ENCODE assay signal across 9 cellular contexts in genomic region chr6:148177589-148178233, GRCh38.
A peak's percentile ranks its signal among the peaks of the same experiment; 100 is the strongest.
DNase-seq lines count a peak whose midpoint lies in the region; ATAC-seq and TF ChIP-seq lines count a peak whose summit lies in the region.
"Had no signal": no experiment of that assay in that cellular context is flagged by ENCODE, and none has a peak within 500 bp of the region (broad histone marks: within the 10 kb centered on the region; RNA-seq: fewer than 3 reads in every experiment).

No MANE protein-coding gene starts in this region.

- TF ChIP-seq RAD21 in liver (IDR thresholded peaks at IDR 0.05) = peak; percentile 83 to 84

- TF ChIP-seq CTCF in HFFc6 (IDR thresholded peaks at IDR 0.05) (peak; percentile 94), coronary artery (IDR thresholded peaks at IDR 0.05) (peak; percentile 70), liver (IDR thresholded peaks at IDR 0.05; ENCODE audit: low read depth, low read length, missing input control) (peak; percentile 73), tibial artery (IDR thresholded peaks at IDR 0.05) (peak; percentile 78 to 90)

- H3K27ac Mint-ChIP-seq in HFFc6 = no peak overlapping the region
- H3K27ac Mint-ChIP-seq: naive thymus-derived CD8-positive, alpha-beta T cell had no signal

- intact Hi-C loops in tibial artery (cut with DNase I; ENCODE audit: low total_unique reads) = loop anchor here (5.0 kb wide), 1 partner anchor 75 kb away; no protein-coding TSS in a partner anchor

- peak; percentile 74 for ATAC-seq in SK-N-SH treated with all-trans-retinoic acid at 6 μM for 48 hours
- ATAC-seq in GM21529 (IDR thresholded peaks at IDR 0.05; ENCODE audit: unreplicated experiment) = no peak
- no peak for ATAC-seq in HG02763 (IDR thresholded peaks at IDR 0.05; ENCODE audit: unreplicated experiment)
- ATAC-seq: naive thymus-derived CD8-positive, alpha-beta T cell had no signal

- WGBS in liver = 64% methylated on average over 10 of the region's 10 CpGs

- H3K36me3 ChIP-seq in liver (ENCODE audit: control insufficient read depth in 4 of 4, insufficient read depth in 3 of 4, low read depth in 1 of 4, low read length in 3 of 4) (no peaks in the 10 kb centered on the region), tibial artery (no peaks in the 10 kb centered on the region)

- DNase-seq in COR-L47 (lab: John Stamatoyannopoulos, UW) (peak; percentile 26), HFFc6 (peak; percentile 34), coronary artery (ENCODE audit: low spot score) (no peak), tibial artery (peak; percentile 76)

- H3K4me1 ChIP-seq in liver (ENCODE audit: control insufficient read depth in 4 of 4, insufficient read depth in 4 of 4, low read length in 3 of 4) (no peaks in the 10 kb centered on the region), tibial artery (no peaks in the 10 kb centered on the region)

- H3K4me1 Mint-ChIP-seq in HFFc6 (ENCODE audit: low read depth) = peaks cover 7% of the 10 kb centered on the region
- H3K4me1 Mint-ChIP-seq: naive thymus-derived CD8-positive, alpha-beta T cell had no signal

- no peaks in the 10 kb centered on the region for H3K9me3 Mint-ChIP-seq in HFFc6

- no peaks in the 10 kb centered on the region for H3K9me3 ChIP-seq in liver (ENCODE audit: control insufficient read depth in 4 of 4, low read length in 3 of 4)
- no peaks in the 10 kb centered on the region for H3K9me3 ChIP-seq in tibial artery

- H3K36me3 Mint-ChIP-seq in HFFc6 (ENCODE audit: low read depth) = no peaks in the 10 kb centered on the region

- H3K4me3 ChIP-seq in coronary artery (no peak overlapping the region), liver (ENCODE audit: low read depth in 1 of 3, low read length in 3 of 3) (no peak overlapping the region), tibial artery (no peak overlapping the region)

- H3K27me3 Mint-ChIP-seq in HFFc6 (ENCODE audit: insufficient read depth) = peaks cover 4% of the 10 kb centered on the region

- no peak overlapping the region for H3K27ac ChIP-seq in coronary artery
- no peak overlapping the region for H3K27ac ChIP-seq in liver (ENCODE audit: low read depth in 1 of 2, low read length in 2 of 2)
- H3K27ac ChIP-seq in tibial artery = no peak overlapping the region

- H3K9ac ChIP-seq in liver (ENCODE audit: low read depth in 1 of 2, low read length in 2 of 2) = no peak overlapping the region

- H3K4me3 Mint-ChIP-seq in HFFc6 = no peak overlapping the region
- H3K4me3 Mint-ChIP-seq: naive thymus-derived CD8-positive, alpha-beta T cell had no signal

- H3K27me3 ChIP-seq in liver (ENCODE audit: control insufficient read depth in 4 of 4, insufficient read depth in 4 of 4, low read length in 3 of 4) (no peaks in the 10 kb centered on the region), tibial artery (no peaks in the 10 kb centered on the region)

TF ChIP-seq in SK-N-SH treated with all-trans-retinoic acid at 6 μM for 48 hours, 23 proteins besides CTCF, POLR2A, EP300 and RAD21:
- no peak for TF ChIP-seq BACH2 (CRISPR knock-in tag; IDR thresholded peaks at IDR 0.05; ENCODE audit: borderline replicate concordance)

TF ChIP-seq in liver, 16 proteins besides CTCF, POLR2A, EP300 and RAD21:
- TF ChIP-seq FOXA1 (IDR thresholded peaks at IDR 0.05) (no peak), GABPA (IDR thresholded peaks at IDR 0.05 in 1 of 2, conservative IDR thresholded peaks at IDR 0.05 in 1 of 2) (no peak), REST (IDR thresholded peaks at IDR 0.05) (no peak), MAX (IDR thresholded peaks at IDR 0.05) (no peak), HNF4G (IDR thresholded peaks at IDR 0.05) (no peak), ZBTB33 (IDR thresholded peaks at IDR 0.05) (no peak), JUND (IDR thresholded peaks at IDR 0.05) (no peak), YY1 (IDR thresholded peaks at IDR 0.05) (no peak), TAF1 (conservative IDR thresholded peaks at IDR 0.05) (no peak), HNF4A (conservative IDR thresholded peaks at IDR 0.05) (no peak), SP1 (IDR thresholded peaks at IDR 0.05) (no peak), ATF3 (IDR thresholded peaks at IDR 0.05) (no peak), EGR1 (IDR thresholded peaks at IDR 0.05; ENCODE audit: low read depth in 2 of 2) (no peak), NR2F2 (IDR thresholded peaks at IDR 0.05) (no peak)
TF ChIP-seq in liver: peak in this region for 0.
